In genomic region chr16:57150682-57151330, GRCh38 we compare ENCODE assay signal across 1 cellular context.
TF ChIP-seq lines count a peak whose summit lies in the region.

No MANE protein-coding gene starts in this region.

TF ChIP-seq in GM12878, 131 proteins besides CTCF, POLR2A, EP300 and RAD21:
- TF ChIP-seq TARDBP (IDR thresholded peaks at IDR 0.05; ENCODE audit: borderline replicate concordance) (no peak), BCL3 (IDR thresholded peaks at IDR 0.05; ENCODE audit: borderline replicate concordance, insufficient read depth, low read depth, low read length, poor library complexity, severe bottlenecking) (no peak), KAT2A (conservative IDR thresholded peaks at IDR 0.05; ENCODE audit: control insufficient read depth, low read depth, low read length) (no peak), FOXK2 (IDR thresholded peaks at IDR 0.05) (no peak), CBFB (IDR thresholded peaks at IDR 0.05; ENCODE audit: low read depth) (no peak), EED (IDR thresholded peaks at IDR 0.05; ENCODE audit: low read depth) (no peak), NR2C2 (IDR thresholded peaks at IDR 0.05; ENCODE audit: borderline replicate concordance, control insufficient read depth, insufficient read length, low read depth) (no peak), SUZ12 (IDR thresholded peaks at IDR 0.05; ENCODE audit: unreplicated experiment) (no peak), ATF2 (IDR thresholded peaks at IDR 0.05; ENCODE audit: low read length) (no peak), MEF2A (IDR thresholded peaks at IDR 0.05; ENCODE audit: insufficient read depth, low read depth, low read length) (no peak), BMI1 (IDR thresholded peaks at IDR 0.05; ENCODE audit: borderline replicate concordance) (no peak), RBBP5 (conservative IDR thresholded peaks at IDR 0.05) (no peak), ZNF274 (IDR thresholded peaks at IDR 0.05; ENCODE audit: insufficient read depth, insufficient read length) (no peak), ZNF622 (IDR thresholded peaks at IDR 0.05) (no peak), IRF3 (IDR thresholded peaks at IDR 0.05) (no peak), CEBPB (IDR thresholded peaks at IDR 0.05; ENCODE audit: borderline replicate concordance in 1 of 2, low read depth in 2 of 2, low read length in 2 of 2) (no peak), SIX5 (IDR thresholded peaks at IDR 0.05; ENCODE audit: low read depth, low read length, severe bottlenecking) (no peak), GATAD2B (conservative IDR thresholded peaks at IDR 0.05; ENCODE audit: low read depth) (no peak), MYC (IDR thresholded peaks at IDR 0.05; ENCODE audit: insufficient read depth, insufficient read length, insufficient replicate concordance, low read length, severe bottlenecking) (no peak), ESRRA (IDR thresholded peaks at IDR 0.05; ENCODE audit: low read length) (no peak)
